8 cellular contexts compared by ENCODE assay signal in the genomic region with DNA sequence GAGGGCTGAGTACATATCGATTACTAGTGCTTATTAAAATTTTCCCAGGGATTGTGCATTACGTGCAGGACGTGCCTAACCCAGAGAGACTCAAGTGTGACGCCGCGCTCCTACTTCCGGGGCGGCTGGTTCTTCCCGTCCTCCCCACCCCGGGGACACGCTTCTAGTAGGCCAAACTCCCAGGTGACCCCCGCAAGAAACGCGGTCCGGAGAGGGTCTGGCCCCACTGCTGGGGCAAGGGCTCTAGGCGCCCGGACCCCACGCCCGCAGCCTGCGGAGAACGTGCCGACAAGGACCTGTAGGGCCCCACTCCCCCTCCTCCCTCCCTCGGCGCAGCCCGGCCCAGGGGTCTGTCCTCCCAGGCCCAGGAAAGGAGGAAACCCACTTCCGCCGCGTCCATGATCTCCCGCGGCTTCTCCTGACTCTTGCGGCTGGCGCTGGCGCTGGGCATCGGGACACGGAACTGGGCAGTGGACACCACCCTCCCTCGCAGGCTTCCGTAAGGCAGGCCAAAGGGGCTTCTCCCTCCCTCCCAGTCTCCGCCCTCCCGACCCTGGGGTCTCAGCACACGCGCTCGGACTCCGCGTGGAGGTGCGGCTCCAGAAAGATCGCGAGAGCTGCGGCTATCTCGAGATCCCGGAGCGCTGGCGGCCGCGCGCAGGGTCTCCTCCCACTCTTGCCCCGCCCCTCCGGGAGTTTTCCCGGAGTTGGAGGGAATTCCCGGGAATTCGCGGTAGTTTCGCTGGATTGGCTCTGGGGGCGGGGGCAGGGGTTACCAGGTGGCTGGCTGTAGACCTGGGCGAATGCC. TPM values are rescaled to one million over a fixed set of nuclear protein-coding genes. Genes with fewer than 3 reads are reported as not detected.
DNase-seq lines count a peak whose midpoint lies in the region; ATAC-seq, FAIRE-seq and TF ChIP-seq lines count a peak whose summit lies in the region.

Gene DARS1, minus strand, starts transcription at position 609 of the 808 bp plus-strand sequence. Its CDS starts 158 bp downstream, at position 451.

- H3K4me1 Mint-ChIP-seq in activated CD4-positive, alpha-beta T cell treated with anti-CD3 and anti-CD28 coated beads for 36 hours, result peaks cover 44% of the 10 kb centered on the region

- peaks cover 3% of the 10 kb centered on the region; the same call in 1 of the 2 replicates for H3K36me3 ChIP-seq in BJ (ENCODE audit: control insufficient read depth, insufficient read depth, low read length)

- no peaks in the 10 kb centered on the region for H3K9me3 Mint-ChIP-seq in activated CD4-positive, alpha-beta T cell treated with anti-CD3 and anti-CD28 coated beads for 36 hours (ENCODE audit: low read depth)

- peak within 1 kb of the TSS; percentile 86 for H3K27ac ChIP-seq in cingulate gyrus (ENCODE audit: low read depth, low read length)

- no peak for TF ChIP-seq CTCF in BJ (IDR thresholded peaks at IDR 0.05; ENCODE audit: insufficient read depth, low read depth, low read length)

- DNase-seq in BJ (ENCODE audit: low read depth) (peak; percentile 53), GM19239 (ENCODE audit: insufficient read length, low spot score) (peak; percentile 62), NCI-H510A treated with DMSO at 0.1 percent for 48 hours (lab: John Stamatoyannopoulos, UW) (peak; percentile 90), kidney glomerular epithelial cell (lab: John Stamatoyannopoulos, UW) (peak; percentile 89)
- DNase-seq in activated CD4-positive, alpha-beta T cell treated with anti-CD3 and anti-CD28 coated beads for 36 hours, result peak; percentile 92
- DNase-seq in stimulated activated CD4-positive, alpha-beta T cell treated with anti-CD3 and anti-CD28 coated beads, Interleukin-15, amount 100 ng/mL, for 48 hours (ENCODE audit: low read depth in 2 of 2), result peak; percentile 73 to 80

- peak within 1 kb of the TSS; percentile 93 for H3K4me3 ChIP-seq in BJ (ENCODE audit: low read depth, low read length)

- peak within 1 kb of the TSS; percentile 93 for H3K4me3 Mint-ChIP-seq in activated CD4-positive, alpha-beta T cell treated with anti-CD3 and anti-CD28 coated beads for 36 hours

- POLR2A ChIA-PET in BJ (lab: Charles Lee), result interaction anchor here (0.8 kb wide), 2 partner anchors 40 to 393 kb away, joined by 3 to 5 read pairs; no protein-coding TSS in a partner anchor
- POLR2A ChIA-PET in activated CD4-positive, alpha-beta T cell treated with anti-CD3 and anti-CD28 coated beads for 36 hours (lab: Charles Lee), result interaction anchor here (0.6 to 2.0 kb wide), 7 partner anchors 64 to 397 kb away, joined by 3 to 11 read pairs (median 5); partner anchors contain the start of gene MCM6

- CTCF ChIA-PET in BJ (lab: Yijun Ruan, JAX), result no interaction called here
- CTCF ChIA-PET in activated CD4-positive, alpha-beta T cell treated with anti-CD3 and anti-CD28 coated beads for 36 hours (lab: Charles Lee), result interaction anchor here (1.1 to 2.1 kb wide), 5 partner anchors 18 to 397 kb away, joined by 3 to 6 read pairs (median 3); no protein-coding TSS in a partner anchor

- ATAC-seq in HG03442 (IDR thresholded peaks at IDR 0.05; ENCODE audit: unreplicated experiment), result peak; percentile 77
- peak; percentile 82 for ATAC-seq in activated CD4-positive, alpha-beta T cell treated with anti-CD3 and anti-CD28 coated beads for 36 hours

- H3K27me3 ChIP-seq in BJ (ENCODE audit: control insufficient read depth, insufficient read depth, low read length), result no peaks in the 10 kb centered on the region

- intact Hi-C loops in activated CD4-positive, alpha-beta T cell treated with anti-CD3 and anti-CD28 coated beads for 36 hours (cut with DNase I, micrococcal nuclease), result loop anchor here (1.0 to 5.0 kb wide), 22 partner anchors 23 to 454 kb away; partner anchors contain the start of genes MCM6 (in 2 of the 2), CXCR4 (in 1 of the 2), R3HDM1 (in 1 of the 2) and UBXN4 (in 1 of the 2)

- peak; percentile 97 for FAIRE-seq in GM19239 (lab: Jason Lieb, UNC)

- no peaks in the 10 kb centered on the region for H3K27me3 Mint-ChIP-seq in activated CD4-positive, alpha-beta T cell treated with anti-CD3 and anti-CD28 coated beads for 36 hours

- peak within 1 kb of the TSS; percentile 97 for H3K27ac Mint-ChIP-seq in activated CD4-positive, alpha-beta T cell treated with anti-CD3 and anti-CD28 coated beads for 36 hours

- H3K36me3 Mint-ChIP-seq in activated CD4-positive, alpha-beta T cell treated with anti-CD3 and anti-CD28 coated beads for 36 hours (ENCODE audit: low read depth), result peaks cover 50% of the 10 kb centered on the region

RNA-seq across cellular contexts. Expression of gene DARS1, which starts in this region (rescaled TPM):
- 44.0 and 88.9 TPM in 2 replicates for polyA plus RNA-seq in BJ (2011; rRNA removed)
- 27.0 and 31.2 TPM in 2 replicates for polyA minus RNA-seq in BJ (2011; rRNA and poly(A)+ RNA removed)
- 100 to 1,000 TPM; 174 to 190 TPM for total RNA-seq in activated CD4-positive, alpha-beta T cell treated with anti-CD3 and anti-CD28 coated beads for 36 hours

Comparison
In these comparisons a context has a peak if more than half of its experiments do, and no peak if none do; other contexts are left out.
1. Peak in every context shown above with its lines: DNase-seq, ATAC-seq, H3K4me3 ChIP-seq and H3K27ac ChIP-seq.